17 cellular contexts compared by ENCODE assay signal in the genomic region with DNA sequence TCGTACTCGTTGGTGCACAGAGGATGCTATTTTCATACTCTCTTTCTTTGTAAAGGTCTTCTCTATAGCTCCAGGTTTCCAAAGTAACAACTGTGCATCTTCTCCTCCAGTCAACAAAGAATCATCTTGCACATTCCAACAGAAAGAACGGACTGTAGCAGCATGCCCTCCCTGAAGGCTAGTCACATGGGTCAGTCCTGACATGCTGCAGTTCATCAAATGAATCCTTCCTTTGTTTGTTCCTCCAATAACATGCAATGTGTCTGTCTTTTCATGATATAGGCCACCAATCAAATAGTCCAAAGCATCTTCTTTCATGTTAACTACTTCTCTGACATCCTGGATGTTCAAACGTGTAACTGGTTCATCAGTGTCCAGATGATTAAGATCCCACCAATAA.
"Had no signal": no experiment of that assay in that cellular context is flagged by ENCODE, and none has a peak within 500 bp of the region (broad histone marks: within the 10 kb centered on the region; RNA-seq: fewer than 3 reads in every experiment).

No MANE protein-coding gene starts in this region.

- H3K27me3 Mint-ChIP-seq: activated naive CD4-positive, alpha-beta T cell treated with anti-CD3 and anti-CD28 coated beads, Interleukin-2, amount 50 U/mL, for 24 hours had no signal

- ATAC-seq: activated T-cell treated with anti-CD3 and anti-CD28 coated beads, Interleukin-2, amount 50 U/mL, for 72 hours; gastrocnemius medialis; stimulated activated naive CD8-positive, alpha-beta T cell treated with anti-CD3 and anti-CD28 coated beads, Interleukin-15, Interleukin-2, amounts not matched to agents 100 U/mL and 50 U/mL, for 24 hours had no signal

- H3K27ac Mint-ChIP-seq: activated naive CD4-positive, alpha-beta T cell treated with anti-CD3 and anti-CD28 coated beads, Interleukin-2, amount 50 U/mL, for 24 hours; activated T-cell treated with anti-CD3 and anti-CD28 coated beads, Interleukin-2, amount 50 U/mL, for 72 hours; endodermal cell; mesothelial cell of epicardium; nephron had no signal

- H3K4me1 ChIP-seq: gastrocnemius medialis, suprapubic skin had no signal

- H3K27ac ChIP-seq: cardiac muscle cell, gastrocnemius medialis, suprapubic skin, WERI-Rb-1 had no signal

- DNase-seq: activated CD4-positive, alpha-beta T cell treated with anti-CD3 and anti-CD28 coated beads for 1 hour; activated effector memory CD4-positive, alpha-beta T cell treated with anti-CD3 and anti-CD28 coated beads, Interleukin-2, amount 50 U/mL, for 16 hours; activated T-cell treated with anti-CD3 and anti-CD28 coated beads, Interleukin-2, amount 50 U/mL, for 72 hours; endodermal cell; gastrocnemius medialis; stimulated activated CD4-positive, alpha-beta T cell treated with anti-CD3 and anti-CD28 coated beads, Interleukin-12 subunit alpha, Interleukin-12 subunit beta, amount 100 ng/mL, for 4 hours; stimulated activated CD4-positive, alpha-beta T cell treated with anti-CD3 and anti-CD28 coated beads, Interleukin-1b, Interleukin-23, amount 100 ng/mL, for 48 hours; stimulated activated naive CD8-positive, alpha-beta T cell treated with anti-CD3 and anti-CD28 coated beads, Interleukin-15, Interleukin-2, amounts not matched to agents 100 U/mL and 50 U/mL, for 24 hours; trophoblast cell; WERI-Rb-1 had no signal

- H3K9me3 ChIP-seq: gastrocnemius medialis had no signal

- H3K4me1 Mint-ChIP-seq: endodermal cell, mesothelial cell of epicardium, nephron had no signal

- H3K4me3 ChIP-seq: cardiac muscle cell, gastrocnemius medialis, lung, suprapubic skin had no signal

- H3K27me3 ChIP-seq: cardiac muscle cell, gastrocnemius medialis, suprapubic skin had no signal

- H3K4me3 Mint-ChIP-seq: activated naive CD4-positive, alpha-beta T cell treated with anti-CD3 and anti-CD28 coated beads, Interleukin-2, amount 50 U/mL, for 24 hours; activated T-cell treated with anti-CD3 and anti-CD28 coated beads, Interleukin-2, amount 50 U/mL, for 72 hours; endodermal cell; mesothelial cell of epicardium; nephron had no signal

- H3K9me3 Mint-ChIP-seq: activated naive CD4-positive, alpha-beta T cell treated with anti-CD3 and anti-CD28 coated beads, Interleukin-2, amount 50 U/mL, for 24 hours had no signal

- FAIRE-seq: islet of Langerhans had no signal
